In genomic region chr4:133800966-133801365, GRCh38 we compare ENCODE assay signal across 40 cellular contexts.
"Had no signal": no experiment of that assay in that cellular context is flagged by ENCODE, and none has a peak within 500 bp of the region (broad histone marks: within the 10 kb centered on the region; RNA-seq: fewer than 3 reads in every experiment).

No MANE protein-coding gene starts in this region.

- H3K36me3 ChIP-seq: adrenal gland, ascending aorta, brain microvascular endothelial cell, breast epithelium, cardiac muscle cell had no signal

- H3K4me3 ChIP-seq: adrenal gland, ascending aorta, body of pancreas, breast epithelium, cardiac muscle cell had no signal

- H3K36me3 Mint-ChIP-seq: activated naive CD4-positive, alpha-beta T cell treated with anti-CD3 and anti-CD28 coated beads, Interleukin-2, amount 10 ng/mL, durations not matched to agents 7 days and 5 days; activated naive CD4-positive, alpha-beta T cell treated with anti-CD3 and anti-CD28 coated beads, Interleukin-2, amount 50 U/mL, for 24 hours; activated naive CD4-positive, alpha-beta T cell treated with anti-CD3 and anti-CD28 coated beads, Interleukin-2, amount 50 U/mL, for 72 hours; activated naive CD8-positive, alpha-beta T cell; activated naive CD8-positive, alpha-beta T cell treated with anti-CD3 and anti-CD28 coated beads for 36 hours; activated naive CD8-positive, alpha-beta T cell treated with anti-CD3 and anti-CD28 coated beads, Interleukin-2, amount 10 ng/mL, durations not matched to agents 7 days and 5 days; brain had no signal

- H3K27ac Mint-ChIP-seq: activated naive CD4-positive, alpha-beta T cell treated with anti-CD3 and anti-CD28 coated beads for 36 hours; activated naive CD4-positive, alpha-beta T cell treated with anti-CD3 and anti-CD28 coated beads, Interleukin-2, amount 10 ng/mL, durations not matched to agents 7 days and 5 days; activated naive CD4-positive, alpha-beta T cell treated with anti-CD3 and anti-CD28 coated beads, Interleukin-2, amount 50 U/mL, for 24 hours; activated naive CD4-positive, alpha-beta T cell treated with anti-CD3 and anti-CD28 coated beads, Interleukin-2, amount 50 U/mL, for 72 hours; activated naive CD8-positive, alpha-beta T cell; activated naive CD8-positive, alpha-beta T cell treated with anti-CD3 and anti-CD28 coated beads for 36 hours; activated naive CD8-positive, alpha-beta T cell treated with anti-CD3 and anti-CD28 coated beads, Interleukin-2, amount 10 ng/mL, durations not matched to agents 7 days and 5 days; activated naive CD8-positive, alpha-beta T cell treated with anti-CD3 and anti-CD28 coated beads, Interleukin-2, amount 50 U/mL, for 24 hours; activated T-cell treated with anti-CD3 and anti-CD28 coated beads, Interleukin-2, amount 50 U/mL, for 24 hours; activated T-cell treated with anti-CD3 and anti-CD28 coated beads, Interleukin-2, amount 50 U/mL, for 72 hours; activated T-helper 1 cell treated with anti-CD3 and anti-CD28 coated beads, Interleukin-12 subunit alpha, Interleukin-12 subunit beta, Interleukin-2, Interleukin-4 antibody, amounts not matched to agents 30 ng/mL and 10 ng/mL and 1 ng/mL, durations not matched to agents 14 hours and 24 hours and 36 hours; activated T-helper 17 cell treated with anti-CD3 and anti-CD28 coated beads, Interleukin-2, amount 50 U/mL, for 72 hours; activated T-helper 2 cell treated with anti-CD3 and anti-CD28 coated beads, Interferon-gamma antibody, Interleukin-2, Interleukin-4, amounts not matched to agents 10 μg/mL and 5 μg/mL and 100 μg/mL, durations not matched to agents 14 hours and 24 hours and 36 hours; brain had no signal

- H3K9me3 Mint-ChIP-seq: activated naive CD4-positive, alpha-beta T cell treated with anti-CD3 and anti-CD28 coated beads, Interleukin-2, amount 10 ng/mL, durations not matched to agents 7 days and 5 days; activated naive CD4-positive, alpha-beta T cell treated with anti-CD3 and anti-CD28 coated beads, Interleukin-2, amount 50 U/mL, for 24 hours; activated naive CD8-positive, alpha-beta T cell treated with anti-CD3 and anti-CD28 coated beads for 36 hours; activated naive CD8-positive, alpha-beta T cell treated with anti-CD3 and anti-CD28 coated beads, Interleukin-2, amount 10 ng/mL, durations not matched to agents 7 days and 5 days; activated naive CD8-positive, alpha-beta T cell treated with anti-CD3 and anti-CD28 coated beads, Interleukin-2, amount 50 U/mL, for 24 hours; activated T-helper 1 cell treated with anti-CD3 and anti-CD28 coated beads, Interleukin-12 subunit alpha, Interleukin-12 subunit beta, Interleukin-2, Interleukin-4 antibody, amounts not matched to agents 30 ng/mL and 10 ng/mL and 1 ng/mL, durations not matched to agents 14 hours and 24 hours and 36 hours; activated T-helper 17 cell treated with anti-CD3 and anti-CD28 coated beads, Interleukin-2, amount 50 U/mL, for 72 hours; activated T-helper 2 cell treated with anti-CD3 and anti-CD28 coated beads, Interferon-gamma antibody, Interleukin-2, Interleukin-4, amounts not matched to agents 10 μg/mL and 5 μg/mL and 100 μg/mL, durations not matched to agents 14 hours and 24 hours and 36 hours; brain had no signal

- H3K4me1 ChIP-seq: adrenal gland, ascending aorta, body of pancreas, breast epithelium had no signal

- H3K4me3 Mint-ChIP-seq: activated naive CD4-positive, alpha-beta T cell treated with anti-CD3 and anti-CD28 coated beads for 36 hours; activated naive CD4-positive, alpha-beta T cell treated with anti-CD3 and anti-CD28 coated beads, Interleukin-2, amount 10 ng/mL, durations not matched to agents 7 days and 5 days; activated naive CD4-positive, alpha-beta T cell treated with anti-CD3 and anti-CD28 coated beads, Interleukin-2, amount 50 U/mL, for 24 hours; activated naive CD8-positive, alpha-beta T cell; activated naive CD8-positive, alpha-beta T cell treated with anti-CD3 and anti-CD28 coated beads for 36 hours; activated naive CD8-positive, alpha-beta T cell treated with anti-CD3 and anti-CD28 coated beads, Interleukin-2, amount 10 ng/mL, durations not matched to agents 7 days and 5 days; activated naive CD8-positive, alpha-beta T cell treated with anti-CD3 and anti-CD28 coated beads, Interleukin-2, amount 50 U/mL, for 24 hours; activated T-cell treated with anti-CD3 and anti-CD28 coated beads, Interleukin-2, amount 50 U/mL, for 24 hours; activated T-cell treated with anti-CD3 and anti-CD28 coated beads, Interleukin-2, amount 50 U/mL, for 4 hours; activated T-cell treated with anti-CD3 and anti-CD28 coated beads, Interleukin-2, amount 50 U/mL, for 72 hours; activated T-helper 1 cell treated with anti-CD3 and anti-CD28 coated beads, Interleukin-12 subunit alpha, Interleukin-12 subunit beta, Interleukin-2, Interleukin-4 antibody, amounts not matched to agents 30 ng/mL and 10 ng/mL and 1 ng/mL, durations not matched to agents 14 hours and 24 hours and 36 hours; activated T-helper 17 cell treated with anti-CD3 and anti-CD28 coated beads, Interleukin-2, amount 50 U/mL, for 72 hours; brain; central memory CD8-positive, alpha-beta T cell had no signal

- DNase-seq: activated effector memory CD4-positive, alpha-beta T cell treated with anti-CD3 and anti-CD28 coated beads, Interleukin-2, amount 50 U/mL, for 16 hours; activated effector memory CD4-positive, alpha-beta T cell treated with Interleukin-2 at 50 U/mL for 16 hours; activated gamma-delta T cell; activated gamma-delta T cell treated with Interleukin-2 at 50 U/mL for 16 hours; activated naive CD4-positive, alpha-beta T cell; activated naive CD4-positive, alpha-beta T cell treated with anti-CD3 and anti-CD28 coated beads for 36 hours; activated naive CD4-positive, alpha-beta T cell treated with anti-CD3 and anti-CD28 coated beads, Interleukin-2, amount 10 ng/mL, durations not matched to agents 7 days and 5 days; activated naive CD4-positive, alpha-beta T cell treated with anti-CD3 and anti-CD28 coated beads, Interleukin-2, amount 50 U/mL, for 16 hours; activated naive CD4-positive, alpha-beta T cell treated with Interleukin-2 at 50 U/mL for 16 hours; activated naive CD8-positive, alpha-beta T cell treated with anti-CD3 and anti-CD28 coated beads for 36 hours; activated naive CD8-positive, alpha-beta T cell treated with anti-CD3 and anti-CD28 coated beads, Interleukin-2, amount 10 ng/mL, durations not matched to agents 7 days and 5 days; activated naive CD8-positive, alpha-beta T cell treated with anti-CD3 and anti-CD28 coated beads, Interleukin-2, amount 50 U/mL, for 24 hours; activated T-cell treated with anti-CD3 and anti-CD28 coated beads, Interleukin-2, amount 50 U/mL, for 1 hour; activated T-cell treated with anti-CD3 and anti-CD28 coated beads, Interleukin-2, amount 50 U/mL, for 24 hours; activated T-cell treated with anti-CD3 and anti-CD28 coated beads, Interleukin-2, amount 50 U/mL, for 4 hours; activated T-cell treated with anti-CD3 and anti-CD28 coated beads, Interleukin-2, amount 50 U/mL, for 48 hours; activated T-cell treated with anti-CD3 and anti-CD28 coated beads, Interleukin-2, amount 50 U/mL, for 72 hours; adrenal gland; amniotic stem cell; amygdala; anterior cingulate cortex; aorta; body of pancreas; brain microvascular endothelial cell; caudate nucleus; central memory CD4-positive, alpha-beta T cell; cerebellar nuclear complex had no signal

- ATAC-seq: activated naive CD4-positive, alpha-beta T cell treated with anti-CD3 and anti-CD28 coated beads, Interleukin-2, amount 50 U/mL, for 72 hours; activated naive CD8-positive, alpha-beta T cell treated with anti-CD3 and anti-CD28 coated beads, Interleukin-2, amount 50 U/mL, for 24 hours; activated T-cell treated with anti-CD3 and anti-CD28 coated beads, Interleukin-2, amount 50 U/mL, for 4 hours; activated T-cell treated with anti-CD3 and anti-CD28 coated beads, Interleukin-2, amount 50 U/mL, for 72 hours; activated T-helper 17 cell treated with anti-CD3 and anti-CD28 coated beads, Interleukin-2, amount 50 U/mL, for 72 hours; body of pancreas had no signal

- H3K4me1 Mint-ChIP-seq: activated naive CD4-positive, alpha-beta T cell treated with anti-CD3 and anti-CD28 coated beads, Interleukin-2, amount 10 ng/mL, durations not matched to agents 7 days and 5 days; activated naive CD4-positive, alpha-beta T cell treated with anti-CD3 and anti-CD28 coated beads, Interleukin-2, amount 50 U/mL, for 24 hours; activated naive CD8-positive, alpha-beta T cell treated with anti-CD3 and anti-CD28 coated beads for 36 hours; activated naive CD8-positive, alpha-beta T cell treated with anti-CD3 and anti-CD28 coated beads, Interleukin-2, amount 10 ng/mL, durations not matched to agents 7 days and 5 days; activated naive CD8-positive, alpha-beta T cell treated with anti-CD3 and anti-CD28 coated beads, Interleukin-2, amount 50 U/mL, for 24 hours; activated T-helper 17 cell treated with anti-CD3 and anti-CD28 coated beads, Interleukin-2, amount 50 U/mL, for 72 hours; central memory CD8-positive, alpha-beta T cell had no signal

- H3K27me3 ChIP-seq: adrenal gland, ascending aorta, body of pancreas, brain microvascular endothelial cell, breast epithelium, cardiac muscle cell had no signal

- H3K9me3 ChIP-seq: adrenal gland, ascending aorta, body of pancreas, breast epithelium had no signal

- H3K27me3 Mint-ChIP-seq: activated naive CD4-positive, alpha-beta T cell treated with anti-CD3 and anti-CD28 coated beads, Interleukin-2, amount 10 ng/mL, durations not matched to agents 7 days and 5 days; activated naive CD4-positive, alpha-beta T cell treated with anti-CD3 and anti-CD28 coated beads, Interleukin-2, amount 50 U/mL, for 24 hours; activated naive CD8-positive, alpha-beta T cell; activated naive CD8-positive, alpha-beta T cell treated with anti-CD3 and anti-CD28 coated beads for 36 hours; activated naive CD8-positive, alpha-beta T cell treated with anti-CD3 and anti-CD28 coated beads, Interleukin-2, amount 10 ng/mL, durations not matched to agents 7 days and 5 days; activated naive CD8-positive, alpha-beta T cell treated with anti-CD3 and anti-CD28 coated beads, Interleukin-2, amount 50 U/mL, for 24 hours; activated T-cell treated with anti-CD3 and anti-CD28 coated beads, Interleukin-2, amount 50 U/mL, for 24 hours; activated T-helper 17 cell treated with anti-CD3 and anti-CD28 coated beads, Interleukin-2, amount 50 U/mL, for 72 hours; brain; central memory CD8-positive, alpha-beta T cell had no signal

- FAIRE-seq: astrocyte, bronchial epithelial cell had no signal

- H3K27ac ChIP-seq: adrenal gland, ascending aorta, body of pancreas, brain microvascular endothelial cell, breast epithelium, cardiac muscle cell had no signal
